Comparison of ENCODE assay signal across 31 cellular contexts in genomic region chr16:88853336-88853941, GRCh38. TPM values are rescaled to one million over a fixed set of nuclear protein-coding genes. Genes with fewer than 3 reads are reported as not detected.
DNase-seq lines count a peak whose midpoint lies in the region; ATAC-seq and TF ChIP-seq lines count a peak whose summit lies in the region.
"Had no signal": no experiment of that assay in that cellular context is flagged by ENCODE, and none has a peak within 500 bp of the region (broad histone marks: within the 10 kb centered on the region; RNA-seq: fewer than 3 reads in every experiment).

No MANE protein-coding gene starts in this region.

- 89 to 100% methylated on average over 1 to 17 of the region's 17 CpGs for WGBS in transverse colon (ENCODE audit: low coverage in 1 of 2), 2 donors

- ATAC-seq in HG03342 (IDR thresholded peaks at IDR 0.05; ENCODE audit: unreplicated experiment): no peak
- no peak for ATAC-seq in HG03175 (IDR thresholded peaks at IDR 0.05; ENCODE audit: unreplicated experiment)
- ATAC-seq: activated T-cell treated with anti-CD3 and anti-CD28 coated beads, Interleukin-2, amount 50 U/mL, for 72 hours; left lobe of liver; natural killer cell had no signal

- TF ChIP-seq CTCF in fibroblast of villous mesenchyme (IDR thresholded peaks at IDR 0.05; ENCODE audit: insufficient read depth, low read depth, low read length): no peak
- TF ChIP-seq CTCF in transverse colon (IDR thresholded peaks at IDR 0.05): no peak

- intact Hi-C loops in transverse colon (cut with DNase I; ENCODE audit: low total_unique reads): no loop called here

- H3K4me1 ChIP-seq in transverse colon: peaks cover 14 to 29% (median 24%) of the 10 kb centered on the region in 4 donors

- H3K36me3 ChIP-seq in transverse colon: no peaks in the 10 kb centered on the region
- H3K36me3 ChIP-seq: HAP-1, MG63, thyroid gland, WERI-Rb-1 had no signal

- no peak for TF ChIP-seq POLR2A in transverse colon (IDR thresholded peaks at IDR 0.05)

- no peak overlapping the region for H3K27ac ChIP-seq in transverse colon
- H3K27ac ChIP-seq: stomach, thyroid gland, WERI-Rb-1 had no signal

- TF ChIP-seq EP300 in transverse colon (IDR thresholded peaks at IDR 0.05; ENCODE audit: low read depth): no peak

- in situ Hi-C loops in transverse colon (cut with MboI; ENCODE audit: low pct_ligation_motif_present in 1 of 4, low pct_unique_long_range_greater_than_20kb in 1 of 4, low sequenced_read_pairs in 3 of 4): no loop called here

- H3K27me3 ChIP-seq in transverse colon: no peaks in the 10 kb centered on the region
- H3K27me3 ChIP-seq: MG63, stomach, thyroid gland had no signal

- H3K9me3 ChIP-seq in transverse colon: no peaks in the 10 kb centered on the region
- H3K9me3 ChIP-seq: HAP-1, MG63, SK-N-SH, stomach, thyroid gland had no signal

- DNase-seq in CD1c-positive myeloid dendritic cell (ENCODE audit: extremely low spot score) (peak; percentile 70), OCI-M1 (lab: John Stamatoyannopoulos, UW) (peak; percentile 11), fibroblast of villous mesenchyme (ENCODE audit: low read depth) (peak; percentile 17), transverse colon (peak; percentile 19)
- no peak for DNase-seq in stimulated activated CD4-positive, alpha-beta T cell treated with anti-CD3 and anti-CD28 coated beads, Interleukin-12 subunit alpha, Interleukin-12 subunit beta, amount 100 ng/mL, for 4 hours
- DNase-seq: activated CD4-positive, alpha-beta T cell treated with anti-CD3 and anti-CD28 coated beads, Interleukin-2, amount 10 ng/mL, durations not matched to agents 24 days and 14 days; activated naive CD4-positive, alpha-beta T cell; activated T-cell treated with anti-CD3 and anti-CD28 coated beads, Interleukin-2, amount 50 U/mL, for 72 hours; CD8-positive, alpha-beta memory T cell; DMS153; KG1; MG63; natural killer cell; NCI-H146; NCI-H446; NCI-H82; SK-N-SH; stimulated activated CD4-positive, alpha-beta T cell treated with anti-CD3 and anti-CD28 coated beads, Interleukin-1b, Interleukin-23, amount 100 ng/mL, for 48 hours; stomach; thyroid gland; WERI-Rb-1 had no signal

- H3K4me3 ChIP-seq in fibroblast of villous mesenchyme (ENCODE audit: low read depth, low read length) (no peak overlapping the region), transverse colon (no peak overlapping the region)
- H3K4me3 ChIP-seq: HAP-1, MG63, skin epidermis, stomach, thyroid gland had no signal

RNA-seq across cellular contexts. Expression of gene GALNS, which starts 3.3 kb away (rescaled TPM):
- total RNA-seq in fibroblast of villous mesenchyme (24.8 and 26.3 TPM in 2 replicates), transverse colon (100 to 1,000 TPM in 1 of 4 donors, 10 to 100 TPM in 3; 45.7 to 101 (median 75.6) TPM)

RNA-seq across cellular contexts. Expression of gene TRAPPC2L, which starts 3.5 kb away (rescaled TPM):
- total RNA-seq in fibroblast of villous mesenchyme (34.5 and 49.6 TPM in 2 replicates), transverse colon (10 to 100 TPM in 3 of 4 donors, 1 to 10 TPM in 1; 9.8 to 34.4 (median 19.7) TPM)

RNA-seq across cellular contexts. Expression of gene PABPN1L, which starts 13.0 kb away (rescaled TPM):
- total RNA-seq in fibroblast of villous mesenchyme (not detected in 2 replicates), transverse colon (not detected)
- total RNA-seq: activated CD4-positive, alpha-beta T cell treated with anti-CD3 and anti-CD28 coated beads, Interleukin-2, amount 10 ng/mL, durations not matched to agents 24 days and 14 days; activated T-cell treated with anti-CD3 and anti-CD28 coated beads, Interleukin-2, amount 50 U/mL, for 72 hours; CD8-positive, alpha-beta memory T cell; endothelial cell of umbilical vein; HT1080; mononuclear cell; osteoblast; stomach; T-helper 2 cell treated with Interferon-gamma antibody and Interleukin-4, amounts not matched to agents 100 ng/mL and 5 ng/mL, for 36 hours; thyroid gland had no signal

RNA-seq across cellular contexts. Expression of gene APRT, which starts 41.7 kb away (rescaled TPM):
- total RNA-seq in fibroblast of villous mesenchyme (39.7 and 46.1 TPM in 2 replicates), transverse colon (100 to 1,000 TPM in 2 of 4 donors, 10 to 100 TPM in 2; 81.6 to 221 (median 149) TPM)

RNA-seq across cellular contexts. Expression of gene CDT1, which starts 49.9 kb away (rescaled TPM):
- total RNA-seq in fibroblast of villous mesenchyme: 7.8 and 12.6 TPM in 2 replicates
- 10 to 100 TPM in 1 of 4 donors, 1 to 10 TPM in 2, not detected in 1; 3.8 to 12.5 (median 6.7) TPM for total RNA-seq in transverse colon
